In the genomic region with DNA sequence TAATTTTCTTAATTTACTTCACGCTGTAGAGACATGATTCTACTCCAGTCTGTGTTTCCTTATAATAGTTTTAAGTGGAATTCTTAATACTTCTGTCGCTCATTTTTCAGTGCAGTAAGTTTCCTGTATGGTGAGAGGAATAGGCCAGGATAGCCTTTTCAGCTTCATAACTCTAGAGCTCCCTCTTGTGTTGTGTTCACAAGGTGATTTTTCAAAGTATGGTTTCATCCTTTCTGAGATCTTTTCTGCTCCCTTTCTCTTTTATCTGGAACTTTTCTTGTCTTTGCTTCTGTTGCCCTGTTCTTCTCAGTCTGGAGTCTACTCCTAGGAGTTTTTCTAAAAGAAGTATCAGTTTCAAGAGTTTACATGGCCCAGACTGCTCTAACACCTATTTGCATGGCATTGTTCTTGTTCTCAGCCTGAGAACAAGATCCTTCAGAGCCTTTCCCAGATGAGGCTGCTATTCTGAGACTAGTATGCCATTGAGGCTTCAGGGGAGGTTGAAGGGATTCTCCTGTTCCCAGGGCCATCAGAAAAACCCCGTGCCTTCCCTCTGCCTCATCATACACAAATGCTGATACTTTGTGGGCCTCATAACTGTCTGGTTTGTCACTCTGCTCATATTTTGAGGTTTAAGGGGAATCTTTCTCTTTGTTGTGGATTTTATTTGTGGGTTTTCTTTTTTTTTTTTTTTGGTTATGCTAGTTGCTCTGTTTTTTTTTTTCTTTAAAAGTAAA, we compare ENCODE assay signal across 1 cellular context.
TF ChIP-seq lines count a peak whose summit lies in the region.

No MANE protein-coding gene starts in this region.

TF ChIP-seq in GM12878, 131 proteins besides CTCF, POLR2A, EP300 and RAD21 (continued from another document):
- TF ChIP-seq, protein P1, sequence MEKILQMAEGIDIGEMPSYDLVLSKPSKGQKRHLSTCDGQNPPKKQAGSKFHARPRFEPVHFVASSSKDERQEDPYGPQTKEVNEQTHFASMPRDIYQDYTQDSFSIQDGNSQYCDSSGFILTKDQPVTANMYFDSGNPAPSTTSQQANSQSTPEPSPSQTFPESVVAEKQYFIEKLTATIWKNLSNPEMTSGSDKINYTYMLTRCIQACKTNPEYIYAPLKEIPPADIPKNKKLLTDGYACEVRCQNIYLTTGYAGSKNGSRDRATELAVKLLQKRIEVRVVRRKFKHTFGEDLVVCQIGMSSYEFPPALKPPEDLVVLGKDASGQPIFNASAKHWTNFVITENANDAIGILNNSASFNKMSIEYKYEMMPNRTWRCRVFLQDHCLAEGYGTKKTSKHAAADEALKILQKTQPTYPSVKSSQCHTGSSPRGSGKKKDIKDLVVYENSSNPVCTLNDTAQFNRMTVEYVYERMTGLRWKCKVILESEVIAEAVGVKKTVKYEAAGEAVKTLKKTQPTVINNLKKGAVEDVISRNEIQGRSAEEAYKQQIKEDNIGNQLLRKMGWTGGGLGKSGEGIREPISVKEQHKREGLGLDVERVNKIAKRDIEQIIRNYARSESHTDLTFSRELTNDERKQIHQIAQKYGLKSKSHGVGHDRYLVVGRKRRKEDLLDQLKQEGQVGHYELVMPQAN (conservative IDR thresholded peaks at IDR 0.05) = no peak
- TF ChIP-seq SP1 (IDR thresholded peaks at IDR 0.05; ENCODE audit: low read depth, low read length) = no peak
- TF ChIP-seq CBX5 (IDR thresholded peaks at IDR 0.05; ENCODE audit: low read depth) = no peak
- TF ChIP-seq CHD4 (IDR thresholded peaks at IDR 0.05) = no peak
- no peak for TF ChIP-seq NR2C1 (IDR thresholded peaks at IDR 0.05)
- TF ChIP-seq SMAD1 (IDR thresholded peaks at IDR 0.05; ENCODE audit: low read depth, partially characterized antibody) = no peak
- no peak for TF ChIP-seq MYC (IDR thresholded peaks at IDR 0.05; ENCODE audit: insufficient read depth, insufficient read length, insufficient replicate concordance, low read length, severe bottlenecking)
- TF ChIP-seq IKZF2 (IDR thresholded peaks at IDR 0.05) = peak in 1 of 2 experiments; percentile 39; a peak in 2 of 4 replicates
- TF ChIP-seq SRF (IDR thresholded peaks at IDR 0.05; ENCODE audit: low read depth in 2 of 2, low read length in 2 of 2) = no peak
- no peak for TF ChIP-seq RB1 (IDR thresholded peaks at IDR 0.05; ENCODE audit: borderline replicate concordance)
- no peak for TF ChIP-seq ZNF592 (IDR thresholded peaks at IDR 0.05)
- TF ChIP-seq YY1 (IDR thresholded peaks at IDR 0.05; ENCODE audit: low read depth, low read length) = no peak
- no peak for TF ChIP-seq SMAD5 (IDR thresholded peaks at IDR 0.05; ENCODE audit: low read depth)
- TF ChIP-seq, protein P2, sequence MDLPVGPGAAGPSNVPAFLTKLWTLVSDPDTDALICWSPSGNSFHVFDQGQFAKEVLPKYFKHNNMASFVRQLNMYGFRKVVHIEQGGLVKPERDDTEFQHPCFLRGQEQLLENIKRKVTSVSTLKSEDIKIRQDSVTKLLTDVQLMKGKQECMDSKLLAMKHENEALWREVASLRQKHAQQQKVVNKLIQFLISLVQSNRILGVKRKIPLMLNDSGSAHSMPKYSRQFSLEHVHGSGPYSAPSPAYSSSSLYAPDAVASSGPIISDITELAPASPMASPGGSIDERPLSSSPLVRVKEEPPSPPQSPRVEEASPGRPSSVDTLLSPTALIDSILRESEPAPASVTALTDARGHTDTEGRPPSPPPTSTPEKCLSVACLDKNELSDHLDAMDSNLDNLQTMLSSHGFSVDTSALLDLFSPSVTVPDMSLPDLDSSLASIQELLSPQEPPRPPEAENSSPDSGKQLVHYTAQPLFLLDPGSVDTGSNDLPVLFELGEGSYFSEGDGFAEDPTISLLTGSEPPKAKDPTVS (IDR thresholded peaks at IDR 0.05; ENCODE audit: low read depth, low read length) = no peak
- TF ChIP-seq BHLHE40 (IDR thresholded peaks at IDR 0.05; ENCODE audit: borderline replicate concordance in 1 of 2, low read depth in 2 of 2, low read length in 1 of 2) = 0 out of 4 replicates have a peak, but pooled peaks of 1 of the 2 experiments have one; percentile 6
- TF ChIP-seq BCL11A (IDR thresholded peaks at IDR 0.05; ENCODE audit: low read depth, low read length) = no peak
- peak; percentile 84 for TF ChIP-seq ZNF384 (IDR thresholded peaks at IDR 0.05; ENCODE audit: borderline replicate concordance, low read depth, low read length)
- no peak for TF ChIP-seq HDAC6 (IDR thresholded peaks at IDR 0.05; ENCODE audit: unreplicated experiment)
- no peak for TF ChIP-seq MEF2A (IDR thresholded peaks at IDR 0.05; ENCODE audit: insufficient read depth, low read depth, low read length)
- TF ChIP-seq BCLAF1 (IDR thresholded peaks at IDR 0.05) = no peak
- TF ChIP-seq CHD1 (IDR thresholded peaks at IDR 0.05; ENCODE audit: low read depth, low read length) = no peak
- TF ChIP-seq JUND (IDR thresholded peaks at IDR 0.05; ENCODE audit: low read depth, low read length) = no peak
- TF ChIP-seq TCF7 (IDR thresholded peaks at IDR 0.05; ENCODE audit: borderline replicate concordance) = peak; percentile 58; the same call in 1 of the 2 replicates
- no peak for TF ChIP-seq ZBED1 (IDR thresholded peaks at IDR 0.05; ENCODE audit: borderline replicate concordance)
- no peak for TF ChIP-seq CEBPB (IDR thresholded peaks at IDR 0.05; ENCODE audit: borderline replicate concordance in 1 of 2, low read depth in 2 of 2, low read length in 2 of 2)
- TF ChIP-seq STAT3 (IDR thresholded peaks at IDR 0.05; ENCODE audit: low read depth, low read length) = no peak
